In genomic region chr3:185822957-185823279, GRCh38 we compare ENCODE assay signal across 7 cellular contexts. TPM values are rescaled to one million over a fixed set of nuclear protein-coding genes. Genes with fewer than 3 reads are reported as not detected.
DNase-seq lines count a peak whose midpoint lies in the region; ATAC-seq and TF ChIP-seq lines count a peak whose summit lies in the region.

No MANE protein-coding gene starts in this region.

- peaks cover 0 to 2% (median 0%) of the 10 kb centered on the region in 3 donors for H3K9me3 ChIP-seq in skeletal muscle tissue (ENCODE audit: control insufficient read depth in 3 of 3, low read length in 3 of 3)

- H3K4me3 Mint-ChIP-seq in T-cell = peak overlapping the region; percentile 41 to 86 (median 52)

- CTCF ChIA-PET in T-cell (lab: Charles Lee) = interaction anchor here in 1 of 2 donors (0.9 to 1.2 kb wide), 2 partner anchors 55 to 466 kb away, joined by 3 read pairs; no protein-coding TSS in a partner anchor
- CTCF ChIA-PET in GM10248 (lab: Yijun Ruan, JAX) = interaction anchor here (1.5 to 2.7 kb wide), 2 partner anchors 55 to 163 kb away, joined by 5 to 8 read pairs; no protein-coding TSS in a partner anchor

- ATAC-seq in T-cell (replicated peaks in 1 of 4) (no peak), foreskin keratinocyte (no peak)

- POLR2A ChIA-PET in T-cell (lab: Charles Lee) = interaction anchor here (0.6 to 0.8 kb wide), 2 partner anchors 87 to 909 kb away, joined by 3 to 9 read pairs; no protein-coding TSS in a partner anchor
- POLR2A ChIA-PET in GM10248 (lab: Yijun Ruan, JAX) = no interaction called here

- H3K9ac ChIP-seq in skeletal muscle tissue (ENCODE audit: low read depth in 1 of 3, low read length in 3 of 3) = peak overlapping the region in 2 of 3 donors; percentile 54 to 71

- H3K27ac Mint-ChIP-seq in T-cell = no peak overlapping the region

- no peaks in the 10 kb centered on the region for H3K36me3 ChIP-seq in skeletal muscle tissue (ENCODE audit: control insufficient read depth in 3 of 3, insufficient read depth in 3 of 3, low read length in 3 of 3)

- H3K36me3 Mint-ChIP-seq in T-cell = no peaks in the 10 kb centered on the region

- peaks cover 55 to 62% of the 10 kb centered on the region in 2 donors for H3K27me3 Mint-ChIP-seq in T-cell

- H3K27ac ChIP-seq in foreskin keratinocyte = peak overlapping the region; percentile 80
- H3K27ac ChIP-seq in skeletal muscle tissue (ENCODE audit: low read depth, low read length) = no peak overlapping the region

- H3K27me3 ChIP-seq in foreskin keratinocyte = no peaks in the 10 kb centered on the region
- peaks cover 47 to 66% (median 48%) of the 10 kb centered on the region in 3 donors for H3K27me3 ChIP-seq in skeletal muscle tissue (ENCODE audit: control insufficient read depth in 3 of 3, insufficient read depth in 3 of 3, low read length in 3 of 3)

- H3K4me1 Mint-ChIP-seq in T-cell = peaks cover 17 to 20% (median 19%) of the 10 kb centered on the region in 3 donors

- H3K4me3 ChIP-seq in HFF-Myc (replicated peaks; ENCODE audit: low read depth, low read length) (peak overlapping the region; percentile 89), skeletal muscle tissue (ENCODE audit: low read length in 3 of 3) (peak overlapping the region; percentile 41 to 59 (median 59))

- no peaks in the 10 kb centered on the region for H3K9me3 Mint-ChIP-seq in T-cell

- peaks cover 21% of the 10 kb centered on the region for H3K4me1 ChIP-seq in foreskin keratinocyte
- peaks cover 6 to 14% (median 11%) of the 10 kb centered on the region in 3 donors for H3K4me1 ChIP-seq in skeletal muscle tissue (ENCODE audit: control insufficient read depth in 3 of 3, insufficient read depth in 3 of 3, low read length in 3 of 3)

- no peak for DNase-seq in HFF-Myc (ENCODE audit: extremely low read depth, low read depth)
- no peak for DNase-seq in T-cell
- DNase-seq in foreskin keratinocyte = no peak
- DNase-seq in GM19240 (ENCODE audit: insufficient read length, low spot score) = no peak
- no peak for DNase-seq in GM10248 (ENCODE audit: extremely low spot score)
- DNase-seq in D341Med (ENCODE audit: low spot score) = no peak

- TF ChIP-seq CTCF in HFF-Myc (IDR thresholded peaks at IDR 0.05; ENCODE audit: low read depth, low read length, missing control alignments) = no peak
- no peak for TF ChIP-seq CTCF in foreskin keratinocyte (conservative IDR thresholded peaks at IDR 0.05)
- no peak for TF ChIP-seq CTCF in GM10248 (IDR thresholded peaks at IDR 0.05; ENCODE audit: control extremely low read depth, extremely low read depth, low read depth, missing control alignments)

RNA-seq across cellular contexts. Expression of gene IGF2BP2, which starts 1.9 kb away (rescaled TPM):
- 1 to 10 TPM in 1 of 5 donors, under 1 TPM in 4; 0.30 to 1.3 (median 0.66) TPM for total RNA-seq in T-cell
- 149 and 165 TPM in 2 replicates for total RNA-seq in foreskin keratinocyte
- 43.6 and 53.1 TPM in 2 replicates for polyA plus RNA-seq in foreskin keratinocyte
- 26.6 TPM for total RNA-seq in skeletal muscle tissue

Comparison
In these comparisons a context has a peak if more than half of its experiments do, and no peak if none do; other contexts are left out.
1. RNA of gene IGF2BP2, which starts 1.9 kb away (total RNA-seq): 149 to 165 TPM in foreskin keratinocyte and 26.6 TPM in skeletal muscle tissue (single experiment); 0.30 to 1.3 TPM in T-cell; every median in the first group is over 10 times any median in the second.